Comparison of ENCODE assay signal across 8 cellular contexts in genomic region chr3:171460226-171461086, GRCh38. TPM values are rescaled to one million over a fixed set of nuclear protein-coding genes. Genes with fewer than 3 reads are reported as not detected.
DNase-seq lines count a peak whose midpoint lies in the region; ATAC-seq and TF ChIP-seq lines count a peak whose summit lies in the region.

Gene TNIK, minus strand, starts transcription at chr3:171460405. Its CDS starts 342 bp downstream, at chr3:171460063.

- H3K9me3 ChIP-seq in Karpas-422 (ENCODE audit: low read length) (no peaks in the 10 kb centered on the region), neuron (ENCODE audit: low read length) (no peaks in the 10 kb centered on the region)

- H2AFZ ChIP-seq in Karpas-422 (ENCODE audit: low read length) (peak within 1 kb of the TSS; percentile 19; the same call in 1 of the 2 replicates), neuron (ENCODE audit: low read depth, low read length) (peak within 1 kb of the TSS; percentile 64)

- H3K4me1 ChIP-seq in Karpas-422 (ENCODE audit: low read length): peaks cover 16% of the 10 kb centered on the region
- peaks cover 34% of the 10 kb centered on the region for H3K4me1 ChIP-seq in neuron (ENCODE audit: insufficient read depth, low read length)

- H3K4me2 ChIP-seq in Karpas-422 (ENCODE audit: low read depth, low read length, poor library complexity, severe bottlenecking): peak within 1 kb of the TSS; percentile 59

- CTCF ChIA-PET in RWPE1 (lab: Yijun Ruan, JAX): interaction anchor here (0.6 to 1.6 kb wide), 9 partner anchors 13 to 410 kb away, joined by 3 to 6 read pairs (median 4); no protein-coding TSS in a partner anchor

- DNase-seq in EL (peak; percentile 93), Karpas-422 (peak; percentile 69), RWPE1 (ENCODE audit: low spot score) (peak; percentile 94), activated gamma-delta T cell (lab: John Stamatoyannopoulos, UW) (peak; percentile 70), foreskin fibroblast (peak; percentile 85 to 91), stromal cell of bone marrow (ENCODE audit: low read depth) (peak; percentile 56)

- 0 out of 2 replicates have a peak, but pooled peaks have one; percentile 10 for TF ChIP-seq CTCF in RWPE1 (conservative IDR thresholded peaks at IDR 0.05; ENCODE audit: low read depth)
- TF ChIP-seq CTCF in foreskin fibroblast (IDR thresholded peaks at IDR 0.05; ENCODE audit: low read depth, low read length): no peak

- peak within 1 kb of the TSS; percentile 64; the same call in 1 of the 2 replicates for H3K4me3 ChIP-seq in Karpas-422 (ENCODE audit: low read length)
- H3K4me3 ChIP-seq in foreskin fibroblast (ENCODE audit: low read depth in 1 of 2, low read length in 2 of 2): peak within 1 kb of the TSS; percentile 83 to 94
- H3K4me3 ChIP-seq in neuron (ENCODE audit: low read length): peak within 1 kb of the TSS; percentile 60

- no peaks in the 10 kb centered on the region for H3K79me2 ChIP-seq in Karpas-422 (ENCODE audit: low read length)

- H3K27ac ChIP-seq in Karpas-422 (ENCODE audit: low read length) (no peak within 1 kb of the TSS), RWPE1 (peak within 1 kb of the TSS; percentile 14; the same call in 1 of the 2 replicates)

- H4K20me1 ChIP-seq in Karpas-422 (ENCODE audit: insufficient read depth, low read depth, low read length): no peaks in the 10 kb centered on the region

- peak; percentile 73 for ATAC-seq in GM21825 (IDR thresholded peaks at IDR 0.05; ENCODE audit: unreplicated experiment)

- peak within 1 kb of the TSS; percentile 30 for H3K9ac ChIP-seq in Karpas-422 (ENCODE audit: low read length)

- H3K27me3 ChIP-seq in Karpas-422 (ENCODE audit: low read length) (no peaks in the 10 kb centered on the region), neuron (ENCODE audit: insufficient read depth, low read length) (no peaks in the 10 kb centered on the region)

- POLR2A ChIA-PET in RWPE1 (lab: Yijun Ruan, JAX; ENCODE audit: low non-redundant PET): interaction anchor here (0.6 kb wide), 1 partner anchor 552 kb away, joined by 3 read pairs; no protein-coding TSS in a partner anchor

- H3K36me3 ChIP-seq in Karpas-422 (ENCODE audit: insufficient read depth, low read length) (no peaks in the 10 kb centered on the region), neuron (ENCODE audit: insufficient read depth, low read length) (no peaks in the 10 kb centered on the region)

- H3K9me2 ChIP-seq in Karpas-422 (replicated peaks; ENCODE audit: insufficient read depth, low read length): no peaks in the 10 kb centered on the region

RNA-seq across cellular contexts. Expression of gene TNIK, which starts in this region (rescaled TPM):
- 0.14 TPM in 1 of 2 replicates, not detected in the other for total RNA-seq in Karpas-422 (2014; rRNA removed; shearing (Covaris generic); ENCODE audit: low replicate concordance)

Comparison
In these comparisons a context has a peak if more than half of its experiments do, and no peak if none do; other contexts are left out.
1. Peak in DNase-seq, H3K4me3 ChIP-seq, H3K9ac ChIP-seq and H3K4me2 ChIP-seq in Karpas-422; RNA of the gene not detected or under 1 TPM.